Comparison of ENCODE assay signal across 8 cellular contexts in genomic region chr18:26226229-26227050, GRCh38. TPM values are rescaled to one million over a fixed set of nuclear protein-coding genes. Genes with fewer than 3 reads are reported as not detected.
DNase-seq lines count a peak whose midpoint lies in the region; ATAC-seq, FAIRE-seq and TF ChIP-seq lines count a peak whose summit lies in the region.

Gene TAF4B (plus strand): TSS chr18:26226445. CDS start chr18:26226934, 489 bp downstream.

- FAIRE-seq in GM12891 (lab: Jason Lieb, UNC): peak; percentile 98

- in situ Hi-C loops in transverse colon (cut with MboI; ENCODE audit: low pct_ligation_motif_present in 1 of 4, low pct_unique_long_range_greater_than_20kb in 1 of 4, low sequenced_read_pairs in 3 of 4): loop anchor here in 1 of 4 donors (25.0 kb wide), 1 partner anchor 214 kb away; no protein-coding TSS in a partner anchor

- H3K9me3 ChIP-seq in adipocyte (ENCODE audit: control insufficient read depth, low read length) (no peaks in the 10 kb centered on the region), heart left ventricle (no peaks in the 10 kb centered on the region), transverse colon (no peaks in the 10 kb centered on the region)

- DNase-seq in GM12891 (ENCODE audit: insufficient read length, low spot score): peak; percentile 79
- peak; percentile 89 for DNase-seq in NCI-H128 (lab: John Stamatoyannopoulos, UW; ENCODE audit: unreplicated experiment)
- DNase-seq in T follicular helper cell (ENCODE audit: low read depth): peak; percentile 88
- peak; percentile 98 for DNase-seq in adipocyte (ENCODE audit: low read depth)
- peak; percentile 93 to 97 (median 94) for DNase-seq in heart left ventricle
- peak; percentile 85 for DNase-seq in pons (ENCODE audit: low spot score)
- peak; percentile 95 for DNase-seq in transverse colon

- TF ChIP-seq POLR2A in GM12891 (IDR thresholded peaks at IDR 0.05; ENCODE audit: low read depth, low read length): peak; percentile 71; the same call in 1 of the 2 replicates
- no peak for TF ChIP-seq POLR2A in heart left ventricle (IDR thresholded peaks at IDR 0.05)
- TF ChIP-seq POLR2A in transverse colon (IDR thresholded peaks at IDR 0.05): peak; percentile 59

- H3K27ac ChIP-seq in heart left ventricle (peak within 1 kb of the TSS in 11 of 12 donors; percentile 2 to 77 (median 64)), transverse colon (peak within 1 kb of the TSS; percentile 77 to 88 (median 79))

- TF ChIP-seq CTCF in heart left ventricle (IDR thresholded peaks at IDR 0.05) (no peak), transverse colon (IDR thresholded peaks at IDR 0.05) (no peak)

- H3K4me3 ChIP-seq in adipocyte (ENCODE audit: low read length) (peak within 1 kb of the TSS; percentile 87), heart left ventricle (peak within 1 kb of the TSS; percentile 38 to 94 (median 78)), transverse colon (peak within 1 kb of the TSS; percentile 67 to 90 (median 77))

- no peaks in the 10 kb centered on the region for H3K36me3 ChIP-seq in adipocyte (ENCODE audit: control insufficient read depth, insufficient read depth, low read length, severe bottlenecking)
- no peaks in the 10 kb centered on the region for H3K36me3 ChIP-seq in heart left ventricle
- no peaks in the 10 kb centered on the region for H3K36me3 ChIP-seq in transverse colon

- H3K27me3 ChIP-seq in adipocyte (replicated peaks; ENCODE audit: control insufficient read depth, insufficient read depth, low read length): no peaks in the 10 kb centered on the region
- H3K27me3 ChIP-seq in heart left ventricle: no peaks in the 10 kb centered on the region
- H3K27me3 ChIP-seq in transverse colon: no peaks in the 10 kb centered on the region

- peaks cover 16% of the 10 kb centered on the region for H3K4me1 ChIP-seq in adipocyte (ENCODE audit: control insufficient read depth, insufficient read depth, low read length)
- H3K4me1 ChIP-seq in heart left ventricle: peaks cover 0 to 20% (median 8%) of the 10 kb centered on the region in 12 donors
- H3K4me1 ChIP-seq in transverse colon: peaks cover 0 to 26% (median 8%) of the 10 kb centered on the region in 4 donors

- H3K9ac ChIP-seq in adipocyte (ENCODE audit: low read length): peak within 1 kb of the TSS; percentile 82

- ATAC-seq in HG02759 (IDR thresholded peaks at IDR 0.05; ENCODE audit: unreplicated experiment) (peak; percentile 94), heart left ventricle (peak; percentile 95 to 99 (median 99))

- TF ChIP-seq EP300 in transverse colon (IDR thresholded peaks at IDR 0.05; ENCODE audit: low read depth): no peak

- intact Hi-C loops in heart left ventricle (cut with DNase I): loop anchor here in 7 of 10 donors (1.0 to 10.0 kb wide), 5 partner anchors 132 to 428 kb away; partner anchors contain the start of gene SS18 (in 6 of the 7)
- intact Hi-C loops in transverse colon (cut with DNase I; ENCODE audit: low total_unique reads): no loop called here

- WGBS in heart left ventricle, 4 donors: 0 to 2% (median 0%) methylated on average over 29 to 101 of the region's 101 CpGs
- 0% methylated on average over 75 of the region's 101 CpGs; no CpG with 5 or more reads in 1 of the 2 donors for WGBS in transverse colon (ENCODE audit: low coverage in 1 of 2), 2 donors

TF ChIP-seq in GM12891, 5 proteins besides CTCF, POLR2A, EP300 and RAD21:
- no peak for TF ChIP-seq PAX5 (IDR thresholded peaks at IDR 0.05; ENCODE audit: insufficient read depth, low read length, severe bottlenecking)
- TF ChIP-seq TAF1 (IDR thresholded peaks at IDR 0.05; ENCODE audit: low read depth, low read length): peak; percentile 55; the same call in 1 of the 2 replicates
- TF ChIP-seq SPI1 (IDR thresholded peaks at IDR 0.05; ENCODE audit: low read depth, low read length): 0 out of 2 replicates have a peak, but pooled peaks have one; percentile 0
- peak; percentile 81 for TF ChIP-seq POLR2AphosphoS5 (IDR thresholded peaks at IDR 0.05; ENCODE audit: low read depth, low read length)
- peak; percentile 50; the same call in 1 of the 2 replicates for TF ChIP-seq POU2F2 (IDR thresholded peaks at IDR 0.05; ENCODE audit: low read depth, low read length)

RNA-seq across cellular contexts. Expression of gene TAF4B, which starts in this region (rescaled TPM):
- polyA plus RNA-seq in GM12891 (2012; ENCODE audit: low read depth, missing spikeins): 4.7 TPM
- 1 to 10 TPM in 8 of 9 donors, under 1 TPM in 1; 0.76 to 3.6 (median 1.7) TPM for total RNA-seq in heart left ventricle
- polyA plus RNA-seq in heart left ventricle: 1 to 10 TPM in 1 of 2 donors, under 1 TPM in 1; 0.38 to 1.3 TPM
- total RNA-seq in transverse colon: 10 to 100 TPM in 1 of 4 donors, 1 to 10 TPM in 3; 3.7 to 11.9 (median 7.1) TPM

Comparison
In these comparisons a context has a peak if more than half of its experiments do, and no peak if none do; other contexts are left out.
1. Peak in every context shown above with its lines: DNase-seq, ATAC-seq, H3K4me3 ChIP-seq and H3K27ac ChIP-seq.
2. POLR2A ChIP-seq: peak in GM12891 (single experiment) and transverse colon (single experiment); none in heart left ventricle (0 of 2).